8 cellular contexts compared by ENCODE assay signal in genomic region chr20:54207743-54208491, GRCh38. TPM values are rescaled to one million over a fixed set of nuclear protein-coding genes. Genes with fewer than 3 reads are reported as not detected.
DNase-seq lines count a peak whose midpoint lies in the region; TF ChIP-seq lines count a peak whose summit lies in the region.

Gene PFDN4 (plus strand): TSS chr20:54208087. CDS start chr20:54208101, 14 bp downstream.

- peak within 1 kb of the TSS; percentile 98 for H4K5ac ChIP-seq in H9 (ENCODE audit: insufficient read length, low read depth, low read length)

- no peak within 1 kb of the TSS for H3K23ac ChIP-seq in H9 (ENCODE audit: insufficient read length, low read depth, low read length)

- H2BK120ac ChIP-seq in H9 (ENCODE audit: low read depth, low read length, poor library complexity, severe bottlenecking): peak within 1 kb of the TSS; percentile 98

- H2BK5ac ChIP-seq in H9 (ENCODE audit: insufficient read length, low read length): peak within 1 kb of the TSS; percentile 100

- peak within 1 kb of the TSS; percentile 98 for H3K9ac ChIP-seq in H9 (ENCODE audit: extremely low read depth, insufficient read length, low read length)
- peak within 1 kb of the TSS; percentile 83 for H3K9ac ChIP-seq in Loucy (ENCODE audit: low read depth, low read length, poor library complexity, severe bottlenecking)

- no peaks in the 10 kb centered on the region for H3K9me2 ChIP-seq in Loucy (replicated peaks; ENCODE audit: low read depth, low read length)

- peaks cover 32% of the 10 kb centered on the region; the same call in 1 of the 2 replicates for H3K79me2 ChIP-seq in H9 (ENCODE audit: insufficient read depth, low read length)
- H3K79me2 ChIP-seq in Loucy (ENCODE audit: insufficient read depth, low read length): peaks cover 48% of the 10 kb centered on the region

- H3K23me2 ChIP-seq in H9 (ENCODE audit: insufficient read length, low read depth, low read length, poor library complexity, severe bottlenecking): peaks cover 7% of the 10 kb centered on the region

- H2BK12ac ChIP-seq in H9 (ENCODE audit: insufficient read length, low read depth, low read length): peak within 1 kb of the TSS; percentile 84

- H3K9me3 ChIP-seq in H9 (ENCODE audit: control insufficient read depth, low read depth, low read length) (no peaks in the 10 kb centered on the region), Loucy (ENCODE audit: insufficient read depth, low read depth, low read length) (no peaks in the 10 kb centered on the region), SJCRH30 (replicated peaks) (0 out of 2 replicates have a peak, but pooled peaks cover 3% of the 10 kb centered on the region), neutrophil (no peaks in the 10 kb centered on the region)

- peak within 1 kb of the TSS; percentile 100 for H3T11ph ChIP-seq in H9 (ENCODE audit: low read length)

- H3K36me3 ChIP-seq in Loucy (ENCODE audit: insufficient read depth, low read length) (no peaks in the 10 kb centered on the region), SJCRH30 (no peaks in the 10 kb centered on the region), neutrophil (no peaks in the 10 kb centered on the region)

- H3K4me1 ChIP-seq in H9 (ENCODE audit: insufficient read depth, low read length) (no peaks in the 10 kb centered on the region), Loucy (ENCODE audit: insufficient read depth, low read length, poor library complexity, severe bottlenecking) (peaks cover 27% of the 10 kb centered on the region), SJCRH30 (peaks cover 14% of the 10 kb centered on the region), neutrophil (ENCODE audit: control insufficient read depth in 1 of 2, insufficient read depth in 1 of 2, low read depth in 1 of 2, low read length in 1 of 2) (peaks cover 16% of the 10 kb centered on the region in 2 experiments)

- peaks cover 8 to 23% (median 19%) of the 10 kb centered on the region in 3 experiments; a peak in 6 of 7 replicates for H3K36me3 Mint-ChIP-seq in H9 (ENCODE audit: insufficient read depth in 1 of 3, low read depth in 3 of 3)

- no peaks in the 10 kb centered on the region for H3K9me3 Mint-ChIP-seq in H9

- peak within 1 kb of the TSS; percentile 100 for H3K27ac Mint-ChIP-seq in H9

- no CpG with 5 or more reads among the region's 73 CpGs for WGBS in H9 (ENCODE audit: extremely low coverage, insufficient read length, low lambda C conversion rate)

- H3K18ac ChIP-seq in H9 (ENCODE audit: insufficient read length, low read depth, low read length): peak within 1 kb of the TSS; percentile 97

- H3K27me3 ChIP-seq in H9 (ENCODE audit: insufficient read depth, low read length) (no peaks in the 10 kb centered on the region), Loucy (ENCODE audit: insufficient read depth, low read length, poor library complexity, severe bottlenecking) (no peaks in the 10 kb centered on the region), SJCRH30 (no peaks in the 10 kb centered on the region), neutrophil (no peaks in the 10 kb centered on the region)

- H3F3A ChIP-seq in Loucy (ENCODE audit: low read depth): no peaks in the 10 kb centered on the region

- TF ChIP-seq CTCF in H9 (conservative IDR thresholded peaks at IDR 0.05) (peak; percentile 78), Loucy (conservative IDR thresholded peaks at IDR 0.05; ENCODE audit: low read length) (peak; percentile 82), neutrophil (IDR thresholded peaks at IDR 0.05) (peak; percentile 68)

- H3K56ac ChIP-seq in H9 (ENCODE audit: insufficient read length, low read depth, low read length): peak within 1 kb of the TSS; percentile 99

- no peak within 1 kb of the TSS for H2AK5ac ChIP-seq in H9 (ENCODE audit: insufficient read length, low read length)

- no peak within 1 kb of the TSS for H4K8ac ChIP-seq in H9 (replicated peaks; ENCODE audit: insufficient read length, low read depth, low read length)

- H3K4me3 ChIP-seq in Loucy (ENCODE audit: low read length, poor library complexity, severe bottlenecking): peak within 1 kb of the TSS; percentile 88
- peak within 1 kb of the TSS; percentile 89 for H3K4me3 ChIP-seq in SJCRH30
- H3K4me3 ChIP-seq in neutrophil (ENCODE audit: low read depth in 1 of 2, low read length in 1 of 2): peak within 1 kb of the TSS; percentile 79 to 82

- H3K27me3 Mint-ChIP-seq in H9 (ENCODE audit: low read depth): no peaks in the 10 kb centered on the region

- H3K4me2 ChIP-seq in H9 (ENCODE audit: insufficient read depth, insufficient read length, low read length) (peak within 1 kb of the TSS; percentile 88), Loucy (ENCODE audit: low read depth, low read length, poor library complexity, severe bottlenecking) (peak within 1 kb of the TSS; percentile 94)

- H3K27ac ChIP-seq in H9 (ENCODE audit: insufficient read length, low read depth, low read length): peak within 1 kb of the TSS; percentile 18
- H3K27ac ChIP-seq in SJCRH30: peak within 1 kb of the TSS; percentile 99
- H3K27ac ChIP-seq in neutrophil: peak within 1 kb of the TSS; percentile 90
- H3K27ac ChIP-seq in substantia nigra (ENCODE audit: low read depth, low read length, poor library complexity, severe bottlenecking): peak within 1 kb of the TSS; percentile 99

- H2AFZ ChIP-seq in H9 (ENCODE audit: low read length) (peak within 1 kb of the TSS; percentile 98), Loucy (ENCODE audit: low read length) (peak within 1 kb of the TSS; percentile 94)

- DNase-seq in GM04503 (ENCODE audit: low read depth) (peak; percentile 56), H9 (peak; percentile 86), SJCRH30 (peak; percentile 92 to 96), foreskin melanocyte (peak; percentile 86), substantia nigra (lab: John Stamatoyannopoulos, UW) (peak in 48 of 49 donors; percentile 22 to 97 (median 77))
- peak; percentile 53 for DNase-seq in activated gamma-delta T cell treated with anti-CD3 and anti-CD28 coated beads, Interleukin-2, amount 50 U/mL, for 16 hours (ENCODE audit: low read depth)

- peak within 1 kb of the TSS; percentile 94 to 97 for H3K4me3 Mint-ChIP-seq in H9

- H4K20me1 ChIP-seq in H9 (ENCODE audit: control insufficient read depth, insufficient read depth, insufficient read length): no peaks in the 10 kb centered on the region
- peaks cover 9% of the 10 kb centered on the region for H4K20me1 ChIP-seq in Loucy (ENCODE audit: insufficient read depth, low read length, poor library complexity, severe bottlenecking)

- H2BK15ac ChIP-seq in H9 (ENCODE audit: low read depth, low read length): no peak within 1 kb of the TSS

- H3K79me1 ChIP-seq in H9 (ENCODE audit: insufficient read depth, low read depth, low read length, poor library complexity, severe bottlenecking): no peaks in the 10 kb centered on the region

- no peak within 1 kb of the TSS for H2BK20ac ChIP-seq in H9 (ENCODE audit: low read depth, low read length, poor library complexity, severe bottlenecking)

- no peak within 1 kb of the TSS for H4K91ac ChIP-seq in H9 (ENCODE audit: insufficient read length, low read depth, low read length)

- peak within 1 kb of the TSS; percentile 100 for H3K14ac ChIP-seq in H9 (ENCODE audit: insufficient read depth, low read length)

- H3K4me1 Mint-ChIP-seq in H9: peaks cover 17 to 18% of the 10 kb centered on the region in 2 experiments

- no peak within 1 kb of the TSS; the same call in 1 of the 2 replicates for H3K4ac ChIP-seq in H9 (ENCODE audit: low read depth, low read length)

RNA-seq across cellular contexts. Expression of gene PFDN4, which starts in this region (rescaled TPM):
- total RNA-seq in H9 (2021): 69.1 and 73.6 TPM in 2 replicates
- total RNA-seq in SJCRH30 (2014; rRNA removed; shearing (Covaris generic)): 129 and 168 TPM in 2 replicates

Comparison
In these comparisons a context has a peak if more than half of its experiments do, and no peak if none do; other contexts are left out.
1. Peak in every context shown above with its lines: DNase-seq, H3K4me3 ChIP-seq and H3K27ac ChIP-seq.
2. H3K27ac ChIP-seq: peak in every context shown above with its lines; median percentile 99 in SJCRH30; 99 in substantia nigra; 90 in neutrophil; 18 in H9.